Comparison of ENCODE assay signal across 1 cellular context in genomic region chr16:73050115-73051099, GRCh38.
A peak's percentile ranks its signal among the peaks of the same experiment; 100 is the strongest.
TF ChIP-seq lines count a peak whose summit lies in the region.

No MANE protein-coding gene starts in this region.

TF ChIP-seq in HepG2, 621 proteins besides CTCF, POLR2A, EP300 and RAD21 (continued from another document and continues in another):
- TF ChIP-seq DDIT3 (CRISPR knock-in tag; IDR thresholded peaks at IDR 0.05) = no peak
- TF ChIP-seq, protein P1, sequence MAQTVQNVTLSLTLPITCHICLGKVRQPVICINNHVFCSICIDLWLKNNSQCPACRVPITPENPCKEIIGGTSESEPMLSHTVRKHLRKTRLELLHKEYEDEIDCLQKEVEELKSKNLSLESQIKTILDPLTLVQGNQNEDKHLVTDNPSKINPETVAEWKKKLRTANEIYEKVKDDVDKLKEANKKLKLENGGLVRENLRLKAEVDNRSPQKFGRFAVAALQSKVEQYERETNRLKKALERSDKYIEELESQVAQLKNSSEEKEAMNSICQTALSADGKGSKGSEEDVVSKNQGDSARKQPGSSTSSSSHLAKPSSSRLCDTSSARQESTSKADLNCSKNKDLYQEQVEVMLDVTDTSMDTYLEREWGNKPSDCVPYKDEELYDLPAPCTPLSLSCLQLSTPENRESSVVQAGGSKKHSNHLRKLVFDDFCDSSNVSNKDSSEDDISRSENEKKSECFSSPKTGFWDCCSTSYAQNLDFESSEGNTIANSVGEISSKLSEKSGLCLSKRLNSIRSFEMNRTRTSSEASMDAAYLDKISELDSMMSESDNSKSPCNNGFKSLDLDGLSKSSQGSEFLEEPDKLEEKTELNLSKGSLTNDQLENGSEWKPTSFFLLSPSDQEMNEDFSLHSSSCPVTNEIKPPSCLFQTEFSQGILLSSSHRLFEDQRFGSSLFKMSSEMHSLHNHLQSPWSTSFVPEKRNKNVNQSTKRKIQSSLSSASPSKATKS (CRISPR knock-in tag; IDR thresholded peaks at IDR 0.05) = no peak
- TF ChIP-seq GATA4 (IDR thresholded peaks at IDR 0.05; ENCODE audit: borderline replicate concordance, low read depth) = no peak
- TF ChIP-seq USF2 (IDR thresholded peaks at IDR 0.05; ENCODE audit: low read depth, low read length) = no peak
- no peak for TF ChIP-seq USF2 (CRISPR knock-in tag; IDR thresholded peaks at IDR 0.05; ENCODE audit: borderline replicate concordance)
- no peak for TF ChIP-seq PRDM15 (CRISPR knock-in tag; IDR thresholded peaks at IDR 0.05)
- 0 out of 2 replicates have a peak, but pooled peaks have one; percentile 23 for TF ChIP-seq BRCA1 (CRISPR knock-in tag; IDR thresholded peaks at IDR 0.05)
- TF ChIP-seq NR0B2 (CRISPR knock-in tag; IDR thresholded peaks at IDR 0.05) = no peak
- TF ChIP-seq RARG (CRISPR knock-in tag; IDR thresholded peaks at IDR 0.05; ENCODE audit: low read depth) = no peak
- peak; percentile 58; the same call in 1 of the 2 replicates for TF ChIP-seq SOX5 (CRISPR knock-in tag; IDR thresholded peaks at IDR 0.05; ENCODE audit: borderline replicate concordance)
- no peak for TF ChIP-seq PRPF4 (IDR thresholded peaks at IDR 0.05; ENCODE audit: low read depth, low read length, poor library complexity, severe bottlenecking)
- TF ChIP-seq ZNF337 (CRISPR knock-in tag; IDR thresholded peaks at IDR 0.05; ENCODE audit: borderline replicate concordance, low read depth) = no peak
- no peak for TF ChIP-seq ZNF468 (CRISPR knock-in tag; IDR thresholded peaks at IDR 0.05)
- no peak for TF ChIP-seq ZNF792 (CRISPR knock-in tag; IDR thresholded peaks at IDR 0.05)
- TF ChIP-seq, protein P2, sequence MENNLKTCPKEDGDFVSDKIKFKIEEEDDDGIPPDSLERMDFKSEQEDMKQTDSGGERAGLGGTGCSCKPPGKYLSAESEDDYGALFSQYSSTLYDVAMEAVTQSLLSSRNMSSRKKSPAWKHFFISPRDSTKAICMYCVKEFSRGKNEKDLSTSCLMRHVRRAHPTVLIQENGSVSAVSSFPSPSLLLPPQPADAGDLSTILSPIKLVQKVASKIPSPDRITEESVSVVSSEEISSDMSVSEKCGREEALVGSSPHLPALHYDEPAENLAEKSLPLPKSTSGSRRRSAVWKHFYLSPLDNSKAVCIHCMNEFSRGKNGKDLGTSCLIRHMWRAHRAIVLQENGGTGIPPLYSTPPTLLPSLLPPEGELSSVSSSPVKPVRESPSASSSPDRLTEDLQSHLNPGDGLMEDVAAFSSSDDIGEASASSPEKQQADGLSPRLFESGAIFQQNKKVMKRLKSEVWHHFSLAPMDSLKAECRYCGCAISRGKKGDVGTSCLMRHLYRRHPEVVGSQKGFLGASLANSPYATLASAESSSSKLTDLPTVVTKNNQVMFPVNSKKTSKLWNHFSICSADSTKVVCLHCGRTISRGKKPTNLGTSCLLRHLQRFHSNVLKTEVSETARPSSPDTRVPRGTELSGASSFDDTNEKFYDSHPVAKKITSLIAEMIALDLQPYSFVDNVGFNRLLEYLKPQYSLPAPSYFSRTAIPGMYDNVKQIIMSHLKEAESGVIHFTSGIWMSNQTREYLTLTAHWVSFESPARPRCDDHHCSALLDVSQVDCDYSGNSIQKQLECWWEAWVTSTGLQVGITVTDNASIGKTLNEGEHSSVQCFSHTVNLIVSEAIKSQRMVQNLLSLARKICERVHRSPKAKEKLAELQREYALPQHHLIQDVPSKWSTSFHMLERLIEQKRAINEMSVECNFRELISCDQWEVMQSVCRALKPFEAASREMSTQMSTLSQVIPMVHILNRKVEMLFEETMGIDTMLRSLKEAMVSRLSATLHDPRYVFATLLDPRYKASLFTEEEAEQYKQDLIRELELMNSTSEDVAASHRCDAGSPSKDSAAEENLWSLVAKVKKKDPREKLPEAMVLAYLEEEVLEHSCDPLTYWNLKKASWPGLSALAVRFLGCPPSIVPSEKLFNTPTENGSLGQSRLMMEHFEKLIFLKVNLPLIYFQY (CRISPR knock-in tag; IDR thresholded peaks at IDR 0.05; ENCODE audit: borderline replicate concordance) = no peak
- no peak for TF ChIP-seq ZNF577 (CRISPR knock-in tag; IDR thresholded peaks at IDR 0.05; ENCODE audit: borderline replicate concordance, low read depth)
- no peak for TF ChIP-seq ZNF180 (CRISPR knock-in tag; IDR thresholded peaks at IDR 0.05; ENCODE audit: borderline replicate concordance, low read depth)
- no peak for TF ChIP-seq ZNF761 (CRISPR knock-in tag; conservative IDR thresholded peaks at IDR 0.05)
- no peak for TF ChIP-seq ZNF124 (CRISPR knock-in tag; IDR thresholded peaks at IDR 0.05)
- no peak for TF ChIP-seq PHB2 (IDR thresholded peaks at IDR 0.05; ENCODE audit: partially characterized antibody)
- TF ChIP-seq MBNL3 (CRISPR knock-in tag; conservative IDR thresholded peaks at IDR 0.05) = no peak
- TF ChIP-seq TBP (CRISPR knock-in tag; IDR thresholded peaks at IDR 0.05) = no peak
- no peak for TF ChIP-seq ZNF720 (CRISPR knock-in tag; IDR thresholded peaks at IDR 0.05)
- no peak for TF ChIP-seq LRRFIP1 (CRISPR knock-in tag; conservative IDR thresholded peaks at IDR 0.05)
- TF ChIP-seq ZBTB3 (CRISPR knock-in tag; IDR thresholded peaks at IDR 0.05; ENCODE audit: borderline replicate concordance, low read depth) = no peak
- TF ChIP-seq ZNF607 (CRISPR knock-in tag; IDR thresholded peaks at IDR 0.05; ENCODE audit: borderline replicate concordance) = no peak
- TF ChIP-seq FOXP1 (IDR thresholded peaks at IDR 0.05) = no peak
- 0 out of 2 replicates have a peak, but pooled peaks have one; percentile 11 for TF ChIP-seq FOXP1 (CRISPR knock-in tag; IDR thresholded peaks at IDR 0.05)
- TF ChIP-seq NPAS2 (CRISPR knock-in tag; IDR thresholded peaks at IDR 0.05; ENCODE audit: borderline replicate concordance) = no peak
- no peak for TF ChIP-seq KLF13 (CRISPR knock-in tag; IDR thresholded peaks at IDR 0.05)
- TF ChIP-seq MEIS1 (CRISPR knock-in tag; IDR thresholded peaks at IDR 0.05; ENCODE audit: borderline replicate concordance) = no peak
- TF ChIP-seq ZNF326 (CRISPR knock-in tag; IDR thresholded peaks at IDR 0.05; ENCODE audit: borderline replicate concordance) = no peak
- TF ChIP-seq JUND (CRISPR knock-in tag; IDR thresholded peaks at IDR 0.05) = no peak
- TF ChIP-seq, protein P3, sequence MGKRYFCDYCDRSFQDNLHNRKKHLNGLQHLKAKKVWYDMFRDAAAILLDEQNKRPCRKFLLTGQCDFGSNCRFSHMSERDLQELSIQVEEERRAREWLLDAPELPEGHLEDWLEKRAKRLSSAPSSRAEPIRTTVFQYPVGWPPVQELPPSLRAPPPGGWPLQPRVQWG (CRISPR knock-in tag; IDR thresholded peaks at IDR 0.05; ENCODE audit: borderline replicate concordance, low read depth) = no peak
- TF ChIP-seq KAT7 (CRISPR knock-in tag; IDR thresholded peaks at IDR 0.05; ENCODE audit: borderline replicate concordance) = no peak
- peak; percentile 20 for TF ChIP-seq XRCC5 (optimal IDR thresholded peaks at IDR 0.05; ENCODE audit: low read length)
- TF ChIP-seq CBFB (CRISPR knock-in tag; IDR thresholded peaks at IDR 0.05) = no peak
- TF ChIP-seq ZNF225 (CRISPR knock-in tag; IDR thresholded peaks at IDR 0.05) = no peak
- TF ChIP-seq ZNF558 (CRISPR knock-in tag; IDR thresholded peaks at IDR 0.05; ENCODE audit: borderline replicate concordance) = 0 out of 2 replicates have a peak, but pooled peaks have one; percentile 32
- no peak for TF ChIP-seq MTERF4 (CRISPR knock-in tag; IDR thresholded peaks at IDR 0.05)
- TF ChIP-seq SP140L (CRISPR knock-in tag; IDR thresholded peaks at IDR 0.05; ENCODE audit: borderline replicate concordance) = no peak
- TF ChIP-seq ELF4 (CRISPR knock-in tag; IDR thresholded peaks at IDR 0.05; ENCODE audit: borderline replicate concordance) = no peak
- no peak for TF ChIP-seq SATB2 (CRISPR knock-in tag; IDR thresholded peaks at IDR 0.05)
- TF ChIP-seq ZNF34 (CRISPR knock-in tag; IDR thresholded peaks at IDR 0.05; ENCODE audit: borderline replicate concordance) = no peak
- TF ChIP-seq ZNF350 (CRISPR knock-in tag; IDR thresholded peaks at IDR 0.05; ENCODE audit: borderline replicate concordance, low read depth) = no peak
- no peak for TF ChIP-seq HDAC6 (IDR thresholded peaks at IDR 0.05; ENCODE audit: low read depth, low read length)
- TF ChIP-seq DPF2 (CRISPR knock-in tag; IDR thresholded peaks at IDR 0.05; ENCODE audit: borderline replicate concordance, low read depth) = no peak
- TF ChIP-seq, protein P4, sequence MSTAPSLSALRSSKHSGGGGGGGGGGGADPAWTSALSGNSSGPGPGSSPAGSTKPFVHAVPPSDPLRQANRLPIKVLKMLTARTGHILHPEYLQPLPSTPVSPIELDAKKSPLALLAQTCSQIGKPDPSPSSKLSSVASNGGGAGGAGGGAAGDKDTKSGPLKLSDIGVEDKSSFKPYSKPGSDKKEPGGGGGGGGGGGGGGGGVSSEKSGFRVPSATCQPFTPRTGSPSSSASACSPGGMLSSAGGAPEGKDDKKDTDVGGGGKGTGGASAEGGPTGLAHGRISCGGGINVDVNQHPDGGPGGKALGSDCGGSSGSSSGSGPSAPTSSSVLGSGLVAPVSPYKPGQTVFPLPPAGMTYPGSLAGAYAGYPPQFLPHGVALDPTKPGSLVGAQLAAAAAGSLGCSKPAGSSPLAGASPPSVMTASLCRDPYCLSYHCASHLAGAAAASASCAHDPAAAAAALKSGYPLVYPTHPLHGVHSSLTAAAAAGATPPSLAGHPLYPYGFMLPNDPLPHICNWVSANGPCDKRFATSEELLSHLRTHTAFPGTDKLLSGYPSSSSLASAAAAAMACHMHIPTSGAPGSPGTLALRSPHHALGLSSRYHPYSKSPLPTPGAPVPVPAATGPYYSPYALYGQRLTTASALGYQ (CRISPR knock-in tag; IDR thresholded peaks at IDR 0.05) = peak; percentile 46; the same call in 1 of the 2 replicates
